ENCODE assay signal across 1 cellular context in the genomic region with DNA sequence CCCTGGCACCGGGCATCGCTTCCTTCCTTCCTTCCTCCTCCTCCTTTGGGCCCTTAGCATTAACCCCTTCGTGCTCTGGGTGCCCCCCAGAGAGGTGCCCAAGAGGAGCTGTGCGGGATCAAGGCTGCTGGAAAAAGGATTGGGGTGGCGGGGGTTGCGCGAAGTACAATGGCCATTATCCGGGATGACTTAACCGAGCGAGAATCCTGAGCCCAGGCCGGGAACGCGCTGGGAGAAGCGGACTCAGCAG.
TF ChIP-seq lines count a peak whose summit lies in the region.

No MANE protein-coding gene starts in this region.

TF ChIP-seq in GM12878, 131 proteins besides CTCF, POLR2A, EP300 and RAD21:
- TF ChIP-seq SKIL (IDR thresholded peaks at IDR 0.05; ENCODE audit: low read depth, poor library complexity, severe bottlenecking) (no peak), SUZ12 (IDR thresholded peaks at IDR 0.05; ENCODE audit: unreplicated experiment) (peak; percentile 28)
TF ChIP-seq in GM12878: peak in this region for 1.
